Comparison of ENCODE assay signal across 16 cellular contexts in genomic region chr14:51527073-51527472, GRCh38.
DNase-seq lines count a peak whose midpoint lies in the region; ATAC-seq and TF ChIP-seq lines count a peak whose summit lies in the region.
"Had no signal": no experiment of that assay in that cellular context is flagged by ENCODE, and none has a peak within 500 bp of the region (broad histone marks: within the 10 kb centered on the region; RNA-seq: fewer than 3 reads in every experiment).

No MANE protein-coding gene starts in this region.

- no peak overlapping the region for H4K91ac ChIP-seq in trophoblast cell (ENCODE audit: low read depth, low read length)

- H3K27me3 ChIP-seq in SK-N-SH (ENCODE audit: insufficient read depth) (no peaks in the 10 kb centered on the region), trophoblast cell (ENCODE audit: insufficient read depth, low read length) (no peaks in the 10 kb centered on the region)

- CTCF ChIA-PET in SK-N-SH (lab: Yijun Ruan, JAX), result interaction anchor here (0.6 to 1.6 kb wide), 3 partner anchors 12 to 243 kb away, joined by 3 to 5 read pairs (median 5); no protein-coding TSS in a partner anchor

- TF ChIP-seq EP300 in SK-N-SH (IDR thresholded peaks at IDR 0.05; ENCODE audit: borderline replicate concordance in 1 of 2, low read depth in 1 of 2, low read length in 1 of 2), result peak in 1 of 2 experiments; percentile 17; a peak in 1 of 4 replicates

- H3K79me1 ChIP-seq in trophoblast cell (ENCODE audit: low read length), result peaks cover 3% of the 10 kb centered on the region

- peaks cover 10% of the 10 kb centered on the region in 2 experiments for H3K4me1 ChIP-seq in SK-N-SH (ENCODE audit: control insufficient read depth in 1 of 2, insufficient read depth in 2 of 2, low read depth in 1 of 2, low read length in 1 of 2)
- peaks cover 0 to 5% of the 10 kb centered on the region in 2 experiments for H3K4me1 ChIP-seq in trophoblast cell (ENCODE audit: control insufficient read depth in 1 of 2, insufficient read depth in 2 of 2, low read length in 2 of 2)
- H3K4me1 ChIP-seq: lower lobe of right lung, parathyroid adenoma had no signal

- H3F3A ChIP-seq in SK-N-SH (replicated peaks; ENCODE audit: insufficient read depth), result peaks cover 19% of the 10 kb centered on the region

- H2AFZ ChIP-seq in SK-N-SH (ENCODE audit: low read depth) (no peak overlapping the region), trophoblast cell (ENCODE audit: insufficient read depth, low read length, poor library complexity) (no peak overlapping the region)
- H2AFZ ChIP-seq: parathyroid adenoma had no signal

- POLR2A ChIA-PET in SK-N-SH (lab: Yijun Ruan, JAX), result no interaction called here

- H3K4ac ChIP-seq in trophoblast cell (ENCODE audit: low read depth, low read length), result no peak overlapping the region

- H4K8ac ChIP-seq in trophoblast cell (ENCODE audit: low read depth, low read length), result no peak overlapping the region

- 68% methylated on average over 2 of the region's 2 CpGs for WGBS in SK-N-SH (ENCODE audit: low lambda C conversion rate)
- no CpG with 5 or more reads among the region's 2 CpGs for WGBS in trophoblast cell (ENCODE audit: extremely low coverage, insufficient coverage, insufficient read length)

- H3K36me3 ChIP-seq in SK-N-SH (replicated peaks in 1 of 2; ENCODE audit: control insufficient read depth in 1 of 2, insufficient read depth in 2 of 2, low read length in 1 of 2) (no peaks in the 10 kb centered on the region), trophoblast cell (ENCODE audit: control insufficient read depth in 1 of 2, insufficient read depth in 2 of 2, low read length in 2 of 2) (no peaks in the 10 kb centered on the region)
- H3K36me3 ChIP-seq: lower lobe of right lung had no signal

- DNase-seq in ELR (ENCODE audit: low read depth), result peak; percentile 61
- no peak for DNase-seq in SK-N-SH
- DNase-seq in fibroblast of mammary gland (ENCODE audit: low read depth), result peak; percentile 77
- no peak for DNase-seq in trophoblast cell
- DNase-seq in NCI-H526 treated with DMSO at 0.1 percent for 48 hours (lab: John Stamatoyannopoulos, UW), result no peak
- DNase-seq in activated CD4-positive, CD25-positive, alpha-beta regulatory T cell (lab: John Stamatoyannopoulos, UW), result no peak
- DNase-seq: activated naive CD4-positive, alpha-beta T cell; head of caudate nucleus; Karpas-422; lower lobe of right lung; naive B cell; stimulated activated CD4-positive, alpha-beta T cell treated with anti-CD3 and anti-CD28 coated beads, Interleukin-2, amount 100 ng/mL, for 24 hours had no signal

- H3K23ac ChIP-seq in trophoblast cell (ENCODE audit: low read length), result no peak overlapping the region

- no peaks in the 10 kb centered on the region for H4K20me1 ChIP-seq in SK-N-SH (ENCODE audit: insufficient read depth)

- H3K4me2 ChIP-seq in SK-N-SH (0 out of 2 replicates have a peak overlapping the region, but pooled peaks have one; percentile 5), trophoblast cell (ENCODE audit: low read length) (no peak overlapping the region)

- ATAC-seq in activated CD4-positive, CD25-positive, alpha-beta regulatory T cell treated with anti-CD3 and anti-CD28 coated beads, Interleukin-2, amount 50 U/mL, for 24 hours, result no peak
- ATAC-seq: lower lobe of right lung, Panc1 had no signal

- H3K27ac ChIP-seq in SK-N-SH (ENCODE audit: low read depth in 2 of 2, low read length in 1 of 2) (peak overlapping the region in 1 of 2 experiments; percentile 75; a peak in 2 of 4 replicates), trophoblast cell (ENCODE audit: low read depth, low read length) (peak overlapping the region; percentile 39)
- H3K27ac ChIP-seq: coronary artery, lower lobe of right lung, parathyroid adenoma had no signal

- no peak for TF ChIP-seq RAD21 in SK-N-SH (IDR thresholded peaks at IDR 0.05; ENCODE audit: low read length)

- H3K9me3 ChIP-seq in SK-N-SH (no peaks in the 10 kb centered on the region), trophoblast cell (ENCODE audit: insufficient read depth, low read depth, low read length) (no peaks in the 10 kb centered on the region)
- H3K9me3 ChIP-seq: lower lobe of right lung had no signal

- H2BK12ac ChIP-seq in trophoblast cell (ENCODE audit: low read length), result no peak overlapping the region

- H3K14ac ChIP-seq in trophoblast cell (ENCODE audit: low read length), result no peak overlapping the region

- no peak overlapping the region for H2BK5ac ChIP-seq in trophoblast cell (ENCODE audit: low read depth, low read length, poor library complexity)

- H4K12ac ChIP-seq in trophoblast cell (ENCODE audit: low read depth, low read length), result no peak overlapping the region

- H3K4me3 ChIP-seq in SK-N-SH (ENCODE audit: low read depth in 2 of 2, low read length in 1 of 2), result no peak overlapping the region
- no peak overlapping the region for H3K4me3 ChIP-seq in fibroblast of mammary gland (ENCODE audit: control insufficient read depth, low read depth, low read length)
- H3K4me3 ChIP-seq in trophoblast cell (ENCODE audit: low read depth, low read length), result no peak overlapping the region
- H3K4me3 ChIP-seq: coronary artery, lower lobe of right lung had no signal

- no peaks in the 10 kb centered on the region for H3K79me2 ChIP-seq in SK-N-SH (ENCODE audit: insufficient read depth)
- no peaks in the 10 kb centered on the region for H3K79me2 ChIP-seq in trophoblast cell (ENCODE audit: control insufficient read depth, insufficient read depth, low read length, poor library complexity)
- H3K79me2 ChIP-seq: parathyroid adenoma had no signal

- TF ChIP-seq CTCF in SK-N-SH (IDR thresholded peaks at IDR 0.05) (no peak), fibroblast of mammary gland (conservative IDR thresholded peaks at IDR 0.05; ENCODE audit: control insufficient read depth, insufficient read depth, low read depth, low read length) (no peak)

- no peak overlapping the region for H2BK120ac ChIP-seq in trophoblast cell (ENCODE audit: insufficient read depth, low read length, poor library complexity)

- H3K9me2 ChIP-seq in SK-N-SH, result no peaks in the 10 kb centered on the region

- no peak overlapping the region for H2AK5ac ChIP-seq in trophoblast cell (ENCODE audit: low read length)

- no peak overlapping the region for H3K18ac ChIP-seq in trophoblast cell (ENCODE audit: low read length)

- no peak overlapping the region for H3K9ac ChIP-seq in SK-N-SH
- no peak overlapping the region for H3K9ac ChIP-seq in trophoblast cell (ENCODE audit: low read length)
- H3K9ac ChIP-seq: parathyroid adenoma had no signal

TF ChIP-seq in SK-N-SH, 30 proteins besides CTCF, POLR2A, EP300 and RAD21:
- TF ChIP-seq MXI1 (IDR thresholded peaks at IDR 0.05; ENCODE audit: low read depth, low read length) (no peak), FOSL2 (IDR thresholded peaks at IDR 0.05; ENCODE audit: borderline replicate concordance, low read depth) (peak; percentile 60; the same call in 1 of the 2 replicates)

Comparison
In these comparisons a context has a peak if more than half of its experiments do, and no peak if none do; other contexts are left out.
1. DNase-seq: peak in ELR (single experiment) and fibroblast of mammary gland (single experiment); none in SK-N-SH (single experiment), trophoblast cell (0 of 2), NCI-H526 treated with DMSO at 0.1 percent for 48 hours (single experiment) and activated CD4-positive, CD25-positive, alpha-beta regulatory T cell (0 of 4).